Comparison of ENCODE assay signal across 18 cellular contexts in genomic region chr14:71488703-71489141, GRCh38.
DNase-seq lines count a peak whose midpoint lies in the region; ATAC-seq and TF ChIP-seq lines count a peak whose summit lies in the region.
"Had no signal": no experiment of that assay in that cellular context is flagged by ENCODE, and none has a peak within 500 bp of the region (broad histone marks: within the 10 kb centered on the region; RNA-seq: fewer than 3 reads in every experiment).

No MANE protein-coding gene starts in this region.

- H3K4me2 ChIP-seq in smooth muscle cell, result peak overlapping the region; percentile 16

- TF ChIP-seq CTCF in ascending aorta (IDR thresholded peaks at IDR 0.05), result no peak
- TF ChIP-seq CTCF in fibroblast of villous mesenchyme (IDR thresholded peaks at IDR 0.05; ENCODE audit: insufficient read depth, low read depth, low read length), result no peak
- no peak for TF ChIP-seq CTCF in smooth muscle cell (IDR thresholded peaks at IDR 0.05; ENCODE audit: borderline replicate concordance, insufficient read depth, poor library complexity, severe bottlenecking)

- no peaks in the 10 kb centered on the region for H3F3A ChIP-seq in smooth muscle cell (ENCODE audit: low read depth)

- H3K36me3 ChIP-seq in ascending aorta (no peaks in the 10 kb centered on the region), smooth muscle cell (ENCODE audit: low read depth) (no peaks in the 10 kb centered on the region)

- peak overlapping the region; percentile 3 for H3K9ac ChIP-seq in smooth muscle cell (ENCODE audit: low read depth)

- DNase-seq in EH (ENCODE audit: low read depth) (peak; percentile 77), ascending aorta (ENCODE audit: low spot score in 2 of 2) (no peak), fibroblast of villous mesenchyme (ENCODE audit: low read depth) (peak; percentile 48), smooth muscle cell (lab: John Stamatoyannopoulos, UW; ENCODE audit: unreplicated experiment) (no peak), NCI-H82 (lab: John Stamatoyannopoulos, UW) (no peak), Kasumi-1 (lab: John Stamatoyannopoulos, UW) (no peak)
- no peak for DNase-seq in NK-92 treated with Interleukin-12 subunit alpha and Interleukin-12 subunit beta, amount 100 ng/mL, for 24 hours (lab: John Stamatoyannopoulos, UW)
- DNase-seq: activated naive CD4-positive, alpha-beta T cell treated with anti-CD3 and anti-CD28 coated beads, Interleukin-2, amount 10 ng/mL, durations not matched to agents 7 days and 5 days; C1 segment of cervical spinal cord; left ventricle myocardium superior; MM.1S; NCI-H2081; NCI-H748 treated with DMSO at 0.1 percent for 48 hours; right cardiac atrium; stimulated activated naive B cell treated with anti-CD40 and anti-IgM and Interleukin-4, amounts not matched to agents 10 μg/mL and 1 μg/mL and 100 μg/mL, for 72 hours; T-helper 1 cell had no signal

- H3K9me3 ChIP-seq in ascending aorta (no peaks in the 10 kb centered on the region), smooth muscle cell (replicated peaks; ENCODE audit: low read depth) (no peaks in the 10 kb centered on the region)

- peaks cover 46% of the 10 kb centered on the region for H3K79me2 ChIP-seq in smooth muscle cell (ENCODE audit: low read depth)

- no peak for ATAC-seq in GM18498 (IDR thresholded peaks at IDR 0.05; ENCODE audit: unreplicated experiment)
- ATAC-seq: left ventricle myocardium superior; natural killer cell treated with Interleukin-12 subunit alpha and Interleukin-12 subunit beta and Interleukin-15 and Interleukin-18, amount 100 ng/mL, for 72 hours; right cardiac atrium had no signal

- peaks cover 69% of the 10 kb centered on the region for H4K20me1 ChIP-seq in smooth muscle cell (ENCODE audit: low read depth)

- H3K27me3 ChIP-seq in ascending aorta, result no peaks in the 10 kb centered on the region
- H3K27me3 ChIP-seq in smooth muscle cell (ENCODE audit: low read depth), result no peaks in the 10 kb centered on the region

- no peak overlapping the region for H2AFZ ChIP-seq in smooth muscle cell (ENCODE audit: low read depth)

- H3K27ac ChIP-seq in ascending aorta (peak overlapping the region; percentile 41 to 51), smooth muscle cell (ENCODE audit: low read depth) (peak overlapping the region; percentile 53)

- WGBS in smooth muscle cell (ENCODE audit: low lambda C conversion rate), result 74% methylated on average over 3 of the region's 3 CpGs

- intact Hi-C loops in ascending aorta (cut with DNase I), result no loop called here

- H3K4me3 ChIP-seq in ascending aorta (no peak overlapping the region), fibroblast of villous mesenchyme (ENCODE audit: low read depth, low read length) (no peak overlapping the region), smooth muscle cell (no peak overlapping the region)

- H3K4me1 ChIP-seq in ascending aorta (peaks cover 9 to 29% of the 10 kb centered on the region in 2 donors), smooth muscle cell (ENCODE audit: low read depth) (peaks cover 11% of the 10 kb centered on the region)

Comparison
In these comparisons a context has a peak if more than half of its experiments do, and no peak if none do; other contexts are left out.
1. DNase-seq: peak in EH (single experiment) and fibroblast of villous mesenchyme (single experiment); none in ascending aorta (0 of 2), smooth muscle cell (single experiment), NCI-H82 (single experiment), NK-92 treated with Interleukin-12 subunit alpha and Interleukin-12 subunit beta, amount 100 ng/mL, for 24 hours (single experiment) and Kasumi-1 (0 of 2).